Comparison of ENCODE assay signal across 17 cellular contexts in genomic region chr16:72427786-72428480, GRCh38.
"Had no signal": no experiment of that assay in that cellular context is flagged by ENCODE, and none has a peak within 500 bp of the region (broad histone marks: within the 10 kb centered on the region; RNA-seq: fewer than 3 reads in every experiment).

No MANE protein-coding gene starts in this region.

- DNase-seq: activated CD4-positive, alpha-beta T cell treated with anti-CD3 and anti-CD28 coated beads for 4 hours; activated CD8-positive, alpha-beta memory T cell treated with anti-CD3 and anti-CD28 coated beads, Interleukin-2, amount 50 U/mL, for 48 hours; activated CD8-positive, alpha-beta T cell treated with anti-CD3 and anti-CD28 coated beads for 36 hours; body of pancreas; dermis blood vessel endothelial cell; mammary epithelial cell; natural killer cell; stimulated activated CD4-positive, alpha-beta T cell treated with anti-CD3 and anti-CD28 coated beads, Interleukin-15, amount 100 ng/mL, for 24 hours; stimulated activated CD4-positive, alpha-beta T cell treated with anti-CD3 and anti-CD28 coated beads, Interleukin-4, amount 100 ng/mL, for 4 hours; stimulated activated naive CD8-positive, alpha-beta T cell treated with anti-CD3 and anti-CD28 coated beads, Interleukin-15, amount 100 ng/mL, for 72 hours; SW 1271; thyroid gland had no signal

- H3K36me3 ChIP-seq: esophagus muscularis mucosa, thyroid gland had no signal

- H3K4me1 ChIP-seq: body of pancreas, esophagus muscularis mucosa, thyroid gland had no signal

- H3K4me3 ChIP-seq: body of pancreas, esophagus muscularis mucosa, thyroid gland had no signal

- H3K9me3 ChIP-seq: body of pancreas, thyroid gland had no signal

- H3K27me3 ChIP-seq: body of pancreas, esophagus muscularis mucosa, thyroid gland had no signal

- H3K27ac ChIP-seq: body of pancreas, esophagus muscularis mucosa, thyroid gland, VCaP had no signal

- FAIRE-seq: endometrium, islet of Langerhans, urothelium cell line had no signal
